ENCODE assay signal across 17 cellular contexts in genomic region chr11:92687724-92688123, GRCh38.
"Had no signal": no experiment of that assay in that cellular context is flagged by ENCODE, and none has a peak within 500 bp of the region (broad histone marks: within the 10 kb centered on the region; RNA-seq: fewer than 3 reads in every experiment).

No MANE protein-coding gene starts in this region.

- H3K4me1 ChIP-seq: gastrocnemius medialis, right lobe of liver, tibial nerve had no signal

- H3K4me3 ChIP-seq: gastrocnemius medialis, right lobe of liver, tibial nerve had no signal

- H3K27me3 ChIP-seq: gastrocnemius medialis, right lobe of liver, tibial nerve had no signal

- H3K27ac ChIP-seq: epithelial cell of prostate, gastrocnemius medialis, right lobe of liver, tibial nerve had no signal

- DNase-seq: activated B cell treated with CpG ODN at 0.5 μM for 24 hours; activated CD4-positive, alpha-beta T cell treated with anti-CD3 and anti-CD28 coated beads, Interleukin-2, amount 50 U/mL, for 1 hour; activated CD8-positive, alpha-beta T cell treated with anti-CD3 and anti-CD28 coated beads for 36 hours; activated gamma-delta T cell treated with Interleukin-2 at 50 U/mL for 16 hours; activated naive CD8-positive, alpha-beta T cell treated with anti-CD3 and anti-CD28 coated beads, Interleukin-2, amount 50 U/mL, for 24 hours; activated T-cell treated with anti-CD3 and anti-CD28 coated beads, Interleukin-2, amount 50 U/mL, for 4 hours; amygdala; dermis blood vessel endothelial cell; effector CD4-positive, alpha-beta T cell; gastrocnemius medialis; glutamatergic neuron; right lobe of liver; stimulated activated CD4-positive, alpha-beta T cell treated with anti-CD3 and anti-CD28 coated beads, Interleukin-2, amount 100 ng/mL, for 48 hours; stimulated activated naive CD4-positive, alpha-beta T cell treated with Interleukin-2 at 50 U/mL for 16 hours; T-helper 2 cell had no signal

- H3K36me3 ChIP-seq: gastrocnemius medialis, right lobe of liver, tibial nerve had no signal

- H3K9me3 ChIP-seq: gastrocnemius medialis, right lobe of liver, tibial nerve had no signal
